10 cellular contexts compared by ENCODE assay signal in the genomic region with DNA sequence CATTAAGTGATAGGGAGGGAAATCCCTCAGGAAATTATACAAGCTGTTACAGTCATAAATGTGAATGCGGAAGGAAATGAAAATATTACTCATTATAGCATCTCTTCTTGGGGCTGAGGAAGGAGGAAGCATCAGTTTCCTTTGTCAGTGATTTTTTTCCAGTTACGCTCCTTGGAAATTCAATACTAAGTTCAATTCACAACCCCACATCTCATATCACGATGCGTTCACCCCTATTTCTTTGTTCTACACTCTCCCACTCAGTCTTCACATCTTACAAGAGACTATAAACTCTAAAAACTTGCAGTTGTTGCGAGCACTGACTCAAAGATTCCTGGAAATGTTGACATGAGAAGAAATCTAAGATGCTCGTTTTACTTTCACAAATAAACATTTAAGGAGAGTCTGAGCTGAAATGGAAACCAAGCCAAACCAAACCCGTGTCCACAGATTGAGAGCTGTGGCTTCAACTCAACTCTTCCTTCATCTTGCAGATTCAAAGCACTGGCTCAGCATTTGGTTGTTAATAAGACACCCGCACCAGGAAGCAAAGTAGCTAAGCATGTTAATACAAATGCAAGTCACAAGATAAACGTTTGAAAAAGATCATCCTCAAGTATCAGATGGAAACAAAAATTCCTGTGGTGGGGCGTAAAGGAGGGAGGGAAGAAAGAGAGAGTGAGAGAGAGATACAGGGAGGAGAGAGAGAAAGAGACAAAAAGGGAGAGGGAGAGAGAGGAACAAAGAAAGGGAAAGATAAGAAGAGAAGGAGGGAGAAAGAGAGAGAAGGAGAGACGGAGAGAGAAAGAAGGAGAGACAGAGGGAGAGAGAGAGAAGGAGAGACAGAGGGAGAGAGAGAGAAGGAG.
DNase-seq lines count a peak whose midpoint lies in the region; ATAC-seq and TF ChIP-seq lines count a peak whose summit lies in the region.
"Had no signal": no experiment of that assay in that cellular context is flagged by ENCODE, and none has a peak within 500 bp of the region (broad histone marks: within the 10 kb centered on the region; RNA-seq: fewer than 3 reads in every experiment).

No MANE protein-coding gene starts in this region.

- H3K9me2 ChIP-seq in Loucy (replicated peaks; ENCODE audit: low read depth, low read length), result no peaks in the 10 kb centered on the region

- no peak for ATAC-seq in lower lobe of right lung
- ATAC-seq: Right ventricle myocardium inferior had no signal

- intact Hi-C loops in dendritic cell treated with granulocyte-macrophage colony-stimulating factor and Interleukin-4, amounts not matched to agents 40 ng/mL and 50 ng/mL, for 4 days (cut with micrococcal nuclease), result no loop called here
- intact Hi-C loops in lower lobe of right lung (cut with DNase I), result no loop called here

- no peak for TF ChIP-seq CTCF in BJ (IDR thresholded peaks at IDR 0.05; ENCODE audit: insufficient read depth, low read depth, low read length)
- TF ChIP-seq CTCF in Loucy (conservative IDR thresholded peaks at IDR 0.05; ENCODE audit: low read length), result no peak
- no peak for TF ChIP-seq CTCF in nephron progenitor cell (IDR thresholded peaks at IDR 0.05)
- TF ChIP-seq CTCF in lower lobe of right lung (IDR thresholded peaks at IDR 0.05), result no peak

- peaks cover 22% of the 10 kb centered on the region for H3K27me3 Mint-ChIP-seq in dendritic cell treated with granulocyte-macrophage colony-stimulating factor and Interleukin-4, amounts not matched to agents 40 ng/mL and 50 ng/mL, for 4 days
- H3K27me3 Mint-ChIP-seq in nephron progenitor cell (ENCODE audit: low read depth, poor library complexity), result no peaks in the 10 kb centered on the region

- no peak overlapping the region for H3K4me3 ChIP-seq in BJ (ENCODE audit: low read depth, low read length)
- H3K4me3 ChIP-seq in Loucy (ENCODE audit: low read length, poor library complexity, severe bottlenecking), result no peak overlapping the region
- H3K4me3 ChIP-seq in lower lobe of right lung, result no peak overlapping the region
- H3K4me3 ChIP-seq: HAP-1 had no signal

- H3K27me3 ChIP-seq in BJ (ENCODE audit: control insufficient read depth, insufficient read depth, low read length) (no peaks in the 10 kb centered on the region), Loucy (ENCODE audit: insufficient read depth, low read length, poor library complexity, severe bottlenecking) (no peaks in the 10 kb centered on the region), lower lobe of right lung (ENCODE audit: low read depth) (no peaks in the 10 kb centered on the region)

- H3K9me3 ChIP-seq in Loucy (ENCODE audit: insufficient read depth, low read depth, low read length) (no peaks in the 10 kb centered on the region), lower lobe of right lung (no peaks in the 10 kb centered on the region)
- H3K9me3 ChIP-seq: HAP-1 had no signal

- no peak overlapping the region for H3K27ac ChIP-seq in lower lobe of right lung

- peaks cover 4% of the 10 kb centered on the region for H3K4me1 ChIP-seq in Loucy (ENCODE audit: insufficient read depth, low read length, poor library complexity, severe bottlenecking)
- H3K4me1 ChIP-seq in lower lobe of right lung, result peaks cover 28% of the 10 kb centered on the region
- H3K4me1 ChIP-seq: HAP-1 had no signal

- no peaks in the 10 kb centered on the region for H3F3A ChIP-seq in Loucy (ENCODE audit: low read depth)

- H3K36me3 ChIP-seq in BJ (ENCODE audit: control insufficient read depth, insufficient read depth, low read length), result no peaks in the 10 kb centered on the region
- no peaks in the 10 kb centered on the region for H3K36me3 ChIP-seq in Loucy (ENCODE audit: insufficient read depth, low read length)
- H3K36me3 ChIP-seq in lower lobe of right lung, result no peaks in the 10 kb centered on the region
- H3K36me3 ChIP-seq: HAP-1 had no signal

- no peak overlapping the region for H3K9ac ChIP-seq in Loucy (ENCODE audit: low read depth, low read length, poor library complexity, severe bottlenecking)

- no peaks in the 10 kb centered on the region for H4K20me1 ChIP-seq in Loucy (ENCODE audit: insufficient read depth, low read length, poor library complexity, severe bottlenecking)

- peak; percentile 73 for DNase-seq in BJ (ENCODE audit: low read depth)
- DNase-seq in nephron progenitor cell, result no peak
- no peak for DNase-seq in NCI-H345 treated with DMSO at 0.1 percent for 48 hours (lab: John Stamatoyannopoulos, UW; ENCODE audit: unreplicated experiment)
- no peak for DNase-seq in lower lobe of right lung
- DNase-seq in COLO829 (ENCODE audit: low spot score), result no peak
- DNase-seq in stimulated activated CD4-positive, alpha-beta T cell treated with anti-CD3 and anti-CD28 coated beads, Interleukin-2, amount 100 ng/mL, for 24 hours, result no peak

- POLR2A ChIA-PET in BJ (lab: Charles Lee), result interaction anchor here (0.6 to 1.2 kb wide), 2 partner anchors 92 to 264 kb away, joined by 4 to 6 read pairs; no protein-coding TSS in a partner anchor

- H3K79me2 ChIP-seq in Loucy (ENCODE audit: insufficient read depth, low read length), result no peaks in the 10 kb centered on the region

- no peak overlapping the region for H3K4me2 ChIP-seq in Loucy (ENCODE audit: low read depth, low read length, poor library complexity, severe bottlenecking)

- no peak overlapping the region for H3K4me3 Mint-ChIP-seq in dendritic cell treated with granulocyte-macrophage colony-stimulating factor and Interleukin-4, amounts not matched to agents 40 ng/mL and 50 ng/mL, for 4 days
- peak overlapping the region; percentile 20 for H3K4me3 Mint-ChIP-seq in nephron progenitor cell

- CTCF ChIA-PET in BJ (lab: Yijun Ruan, JAX), result interaction anchor here (0.7 to 1.1 kb wide), 2 partner anchors 9 to 261 kb away, joined by 3 read pairs; no protein-coding TSS in a partner anchor

- no peaks in the 10 kb centered on the region for H3K36me3 Mint-ChIP-seq in dendritic cell treated with granulocyte-macrophage colony-stimulating factor and Interleukin-4, amounts not matched to agents 40 ng/mL and 50 ng/mL, for 4 days (ENCODE audit: low read depth)
- no peaks in the 10 kb centered on the region for H3K36me3 Mint-ChIP-seq in nephron progenitor cell (ENCODE audit: low read depth)

- peak overlapping the region; percentile 68 for H3K27ac Mint-ChIP-seq in dendritic cell treated with granulocyte-macrophage colony-stimulating factor and Interleukin-4, amounts not matched to agents 40 ng/mL and 50 ng/mL, for 4 days
- peak overlapping the region; percentile 60 for H3K27ac Mint-ChIP-seq in nephron progenitor cell

- no peaks in the 10 kb centered on the region for H3K9me3 Mint-ChIP-seq in dendritic cell treated with granulocyte-macrophage colony-stimulating factor and Interleukin-4, amounts not matched to agents 40 ng/mL and 50 ng/mL, for 4 days
- no peaks in the 10 kb centered on the region for H3K9me3 Mint-ChIP-seq in nephron progenitor cell

- peaks cover 25% of the 10 kb centered on the region for H3K4me1 Mint-ChIP-seq in dendritic cell treated with granulocyte-macrophage colony-stimulating factor and Interleukin-4, amounts not matched to agents 40 ng/mL and 50 ng/mL, for 4 days (ENCODE audit: low read depth)
- peaks cover 48% of the 10 kb centered on the region for H3K4me1 Mint-ChIP-seq in nephron progenitor cell

- peak overlapping the region; percentile 58 for H2AFZ ChIP-seq in Loucy (ENCODE audit: low read length)
